Comparison of ENCODE assay signal across 8 cellular contexts in genomic region chr9:79129865-79130480, GRCh38.
A peak's percentile ranks its signal among the peaks of the same experiment; 100 is the strongest.
DNase-seq lines count a peak whose midpoint lies in the region; ATAC-seq and TF ChIP-seq lines count a peak whose summit lies in the region.

No MANE protein-coding gene starts in this region.

- H3K27me3 ChIP-seq in Loucy (ENCODE audit: insufficient read depth, low read length, poor library complexity, severe bottlenecking), result no peaks in the 10 kb centered on the region

- H3K4me1 ChIP-seq in Loucy (ENCODE audit: insufficient read depth, low read length, poor library complexity, severe bottlenecking) (peaks cover 17% of the 10 kb centered on the region), mucosa of descending colon (ENCODE audit: low read depth) (no peaks in the 10 kb centered on the region)

- no peak overlapping the region for H2AFZ ChIP-seq in Loucy (ENCODE audit: low read length)

- DNase-seq in DMS 273 (lab: John Stamatoyannopoulos, UW; ENCODE audit: unreplicated experiment), result peak; percentile 76
- DNase-seq in DMS 273 treated with DMSO at 0.1 percent for 48 hours (lab: John Stamatoyannopoulos, UW), result no peak
- DNase-seq in SKM-1 treated with dmso at 0.1 percent for 144 hours (lab: John Stamatoyannopoulos, UW; ENCODE audit: unreplicated experiment), result peak; percentile 9
- no peak for DNase-seq in epithelial cell of proximal tubule (ENCODE audit: low read depth)
- DNase-seq in mucosa of descending colon, result peak in 2 of 3 donors; percentile 54 to 69
- no peak for DNase-seq in NCI-H1930 (lab: John Stamatoyannopoulos, UW)

- no peak overlapping the region for H3K9ac ChIP-seq in Loucy (ENCODE audit: low read depth, low read length, poor library complexity, severe bottlenecking)

- ATAC-seq in mucosa of descending colon, result peak; percentile 42
- ATAC-seq in activated CD4-positive, CD25-positive, alpha-beta regulatory T cell treated with anti-CD3 and anti-CD28 coated beads, Interleukin-2, amount 50 U/mL, for 24 hours, result no peak

- H3K36me3 ChIP-seq in Loucy (ENCODE audit: insufficient read depth, low read length) (no peaks in the 10 kb centered on the region), mucosa of descending colon (ENCODE audit: low read depth) (no peaks in the 10 kb centered on the region)

- no peaks in the 10 kb centered on the region for H3F3A ChIP-seq in Loucy (ENCODE audit: low read depth)

- H3K4me3 ChIP-seq in Loucy (ENCODE audit: low read length, poor library complexity, severe bottlenecking) (no peak overlapping the region), epithelial cell of proximal tubule (ENCODE audit: low read depth, low read length) (no peak overlapping the region), mucosa of descending colon (no peak overlapping the region)

- TF ChIP-seq CTCF in Loucy (conservative IDR thresholded peaks at IDR 0.05; ENCODE audit: low read length) (peak; percentile 98), epithelial cell of proximal tubule (conservative IDR thresholded peaks at IDR 0.05; ENCODE audit: low read depth, low read length) (peak; percentile 97), mucosa of descending colon (IDR thresholded peaks at IDR 0.05) (peak; percentile 20)

- intact Hi-C loops in mucosa of descending colon (cut with DNase I, micrococcal nuclease), result no loop called here

- H3K4me2 ChIP-seq in Loucy (ENCODE audit: low read depth, low read length, poor library complexity, severe bottlenecking), result no peak overlapping the region

- H3K9me2 ChIP-seq in Loucy (replicated peaks; ENCODE audit: low read depth, low read length), result no peaks in the 10 kb centered on the region

- no peaks in the 10 kb centered on the region for H4K20me1 ChIP-seq in Loucy (ENCODE audit: insufficient read depth, low read length, poor library complexity, severe bottlenecking)

- no peaks in the 10 kb centered on the region for H3K79me2 ChIP-seq in Loucy (ENCODE audit: insufficient read depth, low read length)

- H3K9me3 ChIP-seq in Loucy (ENCODE audit: insufficient read depth, low read depth, low read length) (no peaks in the 10 kb centered on the region), mucosa of descending colon (no peaks in the 10 kb centered on the region)

Comparison
In these comparisons a context has a peak if more than half of its experiments do, and no peak if none do; other contexts are left out.
1. DNase-seq: peak in DMS 273 (single experiment), SKM-1 treated with dmso at 0.1 percent for 144 hours (single experiment) and mucosa of descending colon (2 of 3); none in DMS 273 treated with DMSO at 0.1 percent for 48 hours (single experiment), epithelial cell of proximal tubule (single experiment) and NCI-H1930 (0 of 2).
2. CTCF ChIP-seq: peak in every context shown above with its lines; median percentile 98 in Loucy; 97 in epithelial cell of proximal tubule; 20 in mucosa of descending colon.